11 cellular contexts compared by ENCODE assay signal in the genomic region with DNA sequence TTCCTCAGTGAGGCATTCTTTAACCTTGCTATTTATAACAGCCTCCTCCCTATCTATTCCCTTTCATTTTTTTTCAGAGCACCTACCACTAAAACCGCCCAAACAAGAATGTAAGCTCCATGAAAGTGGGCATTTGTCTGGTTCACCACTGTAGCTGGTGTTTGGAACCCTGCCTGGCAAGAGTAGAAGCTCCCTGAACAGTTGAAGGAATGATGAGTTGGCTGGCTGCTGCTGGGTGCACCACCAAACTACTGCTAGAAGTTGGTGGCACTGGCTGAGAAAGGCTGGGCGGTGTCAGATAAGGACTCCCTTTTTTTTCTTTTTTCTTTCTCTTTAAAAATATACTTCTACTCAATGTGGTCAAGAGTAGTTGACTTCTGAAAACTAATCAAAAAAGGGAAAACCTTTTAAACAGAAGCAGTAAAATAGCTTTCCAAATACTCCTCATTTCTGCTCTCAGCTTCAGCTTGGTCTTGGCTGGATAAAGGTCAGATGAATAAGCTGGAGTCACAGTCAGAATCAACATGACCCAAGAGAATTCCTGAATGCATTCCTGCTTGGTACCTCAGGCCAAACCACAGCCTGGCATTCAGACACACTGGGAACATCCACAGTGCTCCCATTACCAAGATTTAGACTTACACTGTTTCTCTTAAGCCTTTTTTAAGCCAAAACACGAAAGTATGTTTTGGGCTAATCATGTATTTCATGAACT. TPM values are rescaled to one million over a fixed set of nuclear protein-coding genes. Genes with fewer than 3 reads are reported as not detected.
DNase-seq lines count a peak whose midpoint lies in the region; ATAC-seq and TF ChIP-seq lines count a peak whose summit lies in the region.
"Had no signal": no experiment of that assay in that cellular context is flagged by ENCODE, and none has a peak within 500 bp of the region (broad histone marks: within the 10 kb centered on the region; RNA-seq: fewer than 3 reads in every experiment).

No MANE protein-coding gene starts in this region.

- intact Hi-C loops in Panc1 (cut with micrococcal nuclease; ENCODE audit: unreplicated experiment): no loop called here
- intact Hi-C loops in Right ventricle myocardium inferior (cut with DNase I): no loop called here

- H3K36me3 ChIP-seq in Panc1 (ENCODE audit: control insufficient read depth, insufficient read depth, low read length): no peaks in the 10 kb centered on the region

- no peaks in the 10 kb centered on the region for H3K4me1 ChIP-seq in Panc1 (ENCODE audit: control insufficient read depth, insufficient read depth, low read length)
- H3K4me1 ChIP-seq: SJCRH30 had no signal

- H3K9me3 ChIP-seq in Panc1 (ENCODE audit: control insufficient read depth, insufficient read depth, low read depth, low read length): no peaks in the 10 kb centered on the region
- H3K9me3 ChIP-seq: SJCRH30 had no signal

- in situ Hi-C loops in Panc1 (cut with HindIII; ENCODE audit: low pct_unique_long_range_greater_than_20kb, low sequenced_read_pairs): no loop called here

- CTCF ChIA-PET in Panc1 (lab: Charles Lee): interaction anchor here (0.7 kb wide), 1 partner anchor 102 kb away, joined by 4 read pairs; no protein-coding TSS in a partner anchor

- TF ChIP-seq CTCF in Panc1 (IDR thresholded peaks at IDR 0.05) (no peak), osteocyte (IDR thresholded peaks at IDR 0.05) (no peak)

- no peak overlapping the region for H3K4me3 ChIP-seq in Panc1 (ENCODE audit: low read depth in 2 of 2, low read length in 2 of 2)
- H3K4me3 ChIP-seq: SJCRH30 had no signal

- no peaks in the 10 kb centered on the region for H3K27me3 ChIP-seq in Panc1 (ENCODE audit: control insufficient read depth, insufficient read depth, low read length)
- H3K27me3 ChIP-seq: SJCRH30 had no signal

- POLR2A ChIA-PET in Panc1 (lab: Charles Lee): no interaction called here

- H3K27ac Mint-ChIP-seq in osteocyte (ENCODE audit: unreplicated experiment): peak overlapping the region; percentile 84

- no TSS peak for BruUV-seq in Panc1 (replicated peaks; lab: Mats Ljungman, UMichigan)

- peaks cover 26% of the 10 kb centered on the region for H3K4me1 Mint-ChIP-seq in osteocyte (ENCODE audit: unreplicated experiment)

- ATAC-seq in Panc1: peak; percentile 80
- ATAC-seq in HG03378 (IDR thresholded peaks at IDR 0.05; ENCODE audit: unreplicated experiment): no peak
- no peak for ATAC-seq in GM21447 (IDR thresholded peaks at IDR 0.05; ENCODE audit: unreplicated experiment)
- no peak for ATAC-seq in Right ventricle myocardium inferior

- H3K4me3 Mint-ChIP-seq in osteocyte (ENCODE audit: unreplicated experiment): no peak overlapping the region

- DNase-seq in Daoy (ENCODE audit: low read depth) (peak; percentile 65), Panc1 (ENCODE audit: low read depth, low spot score) (no peak), epidermal melanocyte (ENCODE audit: insufficient read length, low spot score) (peak; percentile 84), osteocyte (ENCODE audit: extremely low spot score, unreplicated experiment) (no peak), Right ventricle myocardium inferior (ENCODE audit: missing footprints) (no peak)
- DNase-seq in activated CD4-positive, CD25-positive, alpha-beta regulatory T cell treated with anti-CD3 and anti-CD28 coated beads, Interleukin-2, amount 50 U/mL, for 72 hours: no peak
- DNase-seq: activated CD4-positive, alpha-beta T cell treated with anti-CD3 and anti-CD28 coated beads for 48 hours; stimulated activated CD8-positive, alpha-beta memory T cell treated with anti-CD3 and anti-CD28 coated beads, Interleukin-4, amount 100 ng/mL, for 48 hours had no signal

- no peaks in the 10 kb centered on the region for H3K36me3 Mint-ChIP-seq in osteocyte (ENCODE audit: unreplicated experiment)

- no peak overlapping the region for H3K27ac ChIP-seq in Panc1 (ENCODE audit: low read length)
- H3K27ac ChIP-seq: SJCRH30 had no signal

- no peaks in the 10 kb centered on the region for H3K27me3 Mint-ChIP-seq in osteocyte (ENCODE audit: unreplicated experiment)

- H3K9me3 Mint-ChIP-seq in osteocyte (ENCODE audit: unreplicated experiment): no peaks in the 10 kb centered on the region

RNA-seq across cellular contexts. Expression of gene RTN4IP1, which starts 38.0 kb away (rescaled TPM):
- 20.1 and 23.3 TPM in 2 replicates for total RNA-seq in Daoy (2014; rRNA removed; shearing (Covaris generic))
- total RNA-seq in Panc1 (2021; ENCODE audit: unreplicated experiment): 9.4 TPM
- polyA plus RNA-seq in Panc1 (2012; ENCODE audit: insufficient read length): 7.3 TPM
- 5.0 and 5.5 TPM in 2 replicates for total RNA-seq in osteocyte
- total RNA-seq in Right ventricle myocardium inferior: 17.0 TPM

RNA-seq across cellular contexts. Expression of gene QRSL1, which starts 38.1 kb away (rescaled TPM):
- total RNA-seq in Daoy (2014; rRNA removed; shearing (Covaris generic)): 15.5 and 16.5 TPM in 2 replicates
- total RNA-seq in Panc1 (2021; ENCODE audit: unreplicated experiment) (18.4 TPM), osteocyte (12.2 and 12.9 TPM in 2 replicates), Right ventricle myocardium inferior (22.0 TPM)
- polyA plus RNA-seq in Panc1 (2012; ENCODE audit: insufficient read length): 8.0 TPM

Comparison
In these comparisons a context has a peak if more than half of its experiments do, and no peak if none do; other contexts are left out.
1. DNase-seq: peak in Daoy (single experiment) and epidermal melanocyte (single experiment); none in Panc1 (single experiment), osteocyte (single experiment), activated CD4-positive, CD25-positive, alpha-beta regulatory T cell treated with anti-CD3 and anti-CD28 coated beads, Interleukin-2, amount 50 U/mL, for 72 hours (single experiment) and Right ventricle myocardium inferior (single experiment).